In genomic region chr7:102451371-102452054, GRCh38 we compare ENCODE assay signal across 1 cellular context.
TF ChIP-seq lines count a peak whose summit lies in the region.

No MANE protein-coding gene starts in this region.

TF ChIP-seq in HepG2, 621 proteins besides CTCF, POLR2A, EP300 and RAD21 (continued from another document and continues in another):
- TF ChIP-seq ZNF556 (CRISPR knock-in tag; IDR thresholded peaks at IDR 0.05; ENCODE audit: borderline replicate concordance) (0 out of 2 replicates have a peak, but pooled peaks have one; percentile 11), ZMYM4 (CRISPR knock-in tag; IDR thresholded peaks at IDR 0.05) (0 out of 2 replicates have a peak, but pooled peaks have one; percentile 19), TAF1 (CRISPR knock-in tag; IDR thresholded peaks at IDR 0.05) (peak; percentile 43; the same call in 1 of the 2 replicates), HMGXB4 (CRISPR knock-in tag; IDR thresholded peaks at IDR 0.05; ENCODE audit: borderline replicate concordance in 1 of 2, low read depth in 1 of 2) (peak; percentile 21 to 33; a peak in 2 of 4 replicates), ZNF225 (CRISPR knock-in tag; IDR thresholded peaks at IDR 0.05) (no peak), PITX1 (CRISPR knock-in tag; IDR thresholded peaks at IDR 0.05) (no peak), MZF1 (CRISPR knock-in tag; IDR thresholded peaks at IDR 0.05; ENCODE audit: borderline replicate concordance) (0 out of 2 replicates have a peak, but pooled peaks have one; percentile 62), NR2C2 (CRISPR knock-in tag; IDR thresholded peaks at IDR 0.05; ENCODE audit: borderline replicate concordance) (no peak), SAP130 (CRISPR knock-in tag; IDR thresholded peaks at IDR 0.05; ENCODE audit: low read depth) (peak; percentile 76), EED (CRISPR knock-in tag; IDR thresholded peaks at IDR 0.05) (0 out of 2 replicates have a peak, but pooled peaks have one; percentile 31), ZSCAN30 (CRISPR knock-in tag; IDR thresholded peaks at IDR 0.05) (no peak), ATF2 (CRISPR knock-in tag; IDR thresholded peaks at IDR 0.05) (0 out of 2 replicates have a peak, but pooled peaks have one; percentile 16), ISX (CRISPR knock-in tag; conservative IDR thresholded peaks at IDR 0.05) (no peak), ZBTB7A (CRISPR knock-in tag; IDR thresholded peaks at IDR 0.05) (0 out of 2 replicates have a peak, but pooled peaks have one; percentile 40), TSC22D2 (CRISPR knock-in tag; IDR thresholded peaks at IDR 0.05; ENCODE audit: borderline replicate concordance) (peak; percentile 61; the same call in 1 of the 2 replicates), ZNF292 (CRISPR knock-in tag; IDR thresholded peaks at IDR 0.05; ENCODE audit: borderline replicate concordance, low read depth) (0 out of 2 replicates have a peak, but pooled peaks have one; percentile 29), TBX3 (IDR thresholded peaks at IDR 0.05; ENCODE audit: borderline replicate concordance) (no peak), AHDC1 (CRISPR knock-in tag; IDR thresholded peaks at IDR 0.05; ENCODE audit: borderline replicate concordance) (no peak), HNF4A (CRISPR knock-in tag; IDR thresholded peaks at IDR 0.05) (peak; percentile 13; the same call in 1 of the 2 replicates), NCOA2 (CRISPR knock-in tag; IDR thresholded peaks at IDR 0.05) (no peak), KLF16 (CRISPR knock-in tag; IDR thresholded peaks at IDR 0.05) (peak in 1 of 2 experiments; percentile 44; a peak in 1 of 4 replicates), ZNF24 (IDR thresholded peaks at IDR 0.05) (no peak), HNRNPLL (IDR thresholded peaks at IDR 0.05; ENCODE audit: low read depth, low read length, poor library complexity, severe bottlenecking) (no peak)
- TF ChIP-seq, protein P1, sequence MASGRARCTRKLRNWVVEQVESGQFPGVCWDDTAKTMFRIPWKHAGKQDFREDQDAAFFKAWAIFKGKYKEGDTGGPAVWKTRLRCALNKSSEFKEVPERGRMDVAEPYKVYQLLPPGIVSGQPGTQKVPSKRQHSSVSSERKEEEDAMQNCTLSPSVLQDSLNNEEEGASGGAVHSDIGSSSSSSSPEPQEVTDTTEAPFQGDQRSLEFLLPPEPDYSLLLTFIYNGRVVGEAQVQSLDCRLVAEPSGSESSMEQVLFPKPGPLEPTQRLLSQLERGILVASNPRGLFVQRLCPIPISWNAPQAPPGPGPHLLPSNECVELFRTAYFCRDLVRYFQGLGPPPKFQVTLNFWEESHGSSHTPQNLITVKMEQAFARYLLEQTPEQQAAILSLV (CRISPR knock-in tag; IDR thresholded peaks at IDR 0.05; ENCODE audit: borderline replicate concordance), result peak; percentile 27; the same call in 1 of the 2 replicates
- TF ChIP-seq, protein P2, sequence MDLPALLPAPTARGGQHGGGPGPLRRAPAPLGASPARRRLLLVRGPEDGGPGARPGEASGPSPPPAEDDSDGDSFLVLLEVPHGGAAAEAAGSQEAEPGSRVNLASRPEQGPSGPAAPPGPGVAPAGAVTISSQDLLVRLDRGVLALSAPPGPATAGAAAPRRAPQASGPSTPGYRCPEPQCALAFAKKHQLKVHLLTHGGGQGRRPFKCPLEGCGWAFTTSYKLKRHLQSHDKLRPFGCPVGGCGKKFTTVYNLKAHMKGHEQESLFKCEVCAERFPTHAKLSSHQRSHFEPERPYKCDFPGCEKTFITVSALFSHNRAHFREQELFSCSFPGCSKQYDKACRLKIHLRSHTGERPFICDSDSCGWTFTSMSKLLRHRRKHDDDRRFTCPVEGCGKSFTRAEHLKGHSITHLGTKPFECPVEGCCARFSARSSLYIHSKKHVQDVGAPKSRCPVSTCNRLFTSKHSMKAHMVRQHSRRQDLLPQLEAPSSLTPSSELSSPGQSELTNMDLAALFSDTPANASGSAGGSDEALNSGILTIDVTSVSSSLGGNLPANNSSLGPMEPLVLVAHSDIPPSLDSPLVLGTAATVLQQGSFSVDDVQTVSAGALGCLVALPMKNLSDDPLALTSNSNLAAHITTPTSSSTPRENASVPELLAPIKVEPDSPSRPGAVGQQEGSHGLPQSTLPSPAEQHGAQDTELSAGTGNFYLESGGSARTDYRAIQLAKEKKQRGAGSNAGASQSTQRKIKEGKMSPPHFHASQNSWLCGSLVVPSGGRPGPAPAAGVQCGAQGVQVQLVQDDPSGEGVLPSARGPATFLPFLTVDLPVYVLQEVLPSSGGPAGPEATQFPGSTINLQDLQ (CRISPR knock-in tag; IDR thresholded peaks at IDR 0.05), result no peak
- TF ChIP-seq, protein P3, sequence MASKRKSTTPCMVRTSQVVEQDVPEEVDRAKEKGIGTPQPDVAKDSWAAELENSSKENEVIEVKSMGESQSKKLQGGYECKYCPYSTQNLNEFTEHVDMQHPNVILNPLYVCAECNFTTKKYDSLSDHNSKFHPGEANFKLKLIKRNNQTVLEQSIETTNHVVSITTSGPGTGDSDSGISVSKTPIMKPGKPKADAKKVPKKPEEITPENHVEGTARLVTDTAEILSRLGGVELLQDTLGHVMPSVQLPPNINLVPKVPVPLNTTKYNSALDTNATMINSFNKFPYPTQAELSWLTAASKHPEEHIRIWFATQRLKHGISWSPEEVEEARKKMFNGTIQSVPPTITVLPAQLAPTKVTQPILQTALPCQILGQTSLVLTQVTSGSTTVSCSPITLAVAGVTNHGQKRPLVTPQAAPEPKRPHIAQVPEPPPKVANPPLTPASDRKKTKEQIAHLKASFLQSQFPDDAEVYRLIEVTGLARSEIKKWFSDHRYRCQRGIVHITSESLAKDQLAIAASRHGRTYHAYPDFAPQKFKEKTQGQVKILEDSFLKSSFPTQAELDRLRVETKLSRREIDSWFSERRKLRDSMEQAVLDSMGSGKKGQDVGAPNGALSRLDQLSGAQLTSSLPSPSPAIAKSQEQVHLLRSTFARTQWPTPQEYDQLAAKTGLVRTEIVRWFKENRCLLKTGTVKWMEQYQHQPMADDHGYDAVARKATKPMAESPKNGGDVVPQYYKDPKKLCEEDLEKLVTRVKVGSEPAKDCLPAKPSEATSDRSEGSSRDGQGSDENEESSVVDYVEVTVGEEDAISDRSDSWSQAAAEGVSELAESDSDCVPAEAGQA (IDR thresholded peaks at IDR 0.05; ENCODE audit: low read depth), result peak; percentile 32; the same call in 1 of the 2 replicates
- TF ChIP-seq, protein P3 (CRISPR knock-in tag; IDR thresholded peaks at IDR 0.05; ENCODE audit: borderline replicate concordance), result no peak
- TF ChIP-seq, protein P4, sequence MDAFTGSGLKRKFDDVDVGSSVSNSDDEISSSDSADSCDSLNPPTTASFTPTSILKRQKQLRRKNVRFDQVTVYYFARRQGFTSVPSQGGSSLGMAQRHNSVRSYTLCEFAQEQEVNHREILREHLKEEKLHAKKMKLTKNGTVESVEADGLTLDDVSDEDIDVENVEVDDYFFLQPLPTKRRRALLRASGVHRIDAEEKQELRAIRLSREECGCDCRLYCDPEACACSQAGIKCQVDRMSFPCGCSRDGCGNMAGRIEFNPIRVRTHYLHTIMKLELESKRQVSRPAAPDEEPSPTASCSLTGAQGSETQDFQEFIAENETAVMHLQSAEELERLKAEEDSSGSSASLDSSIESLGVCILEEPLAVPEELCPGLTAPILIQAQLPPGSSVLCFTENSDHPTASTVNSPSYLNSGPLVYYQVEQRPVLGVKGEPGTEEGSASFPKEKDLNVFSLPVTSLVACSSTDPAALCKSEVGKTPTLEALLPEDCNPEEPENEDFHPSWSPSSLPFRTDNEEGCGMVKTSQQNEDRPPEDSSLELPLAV (CRISPR knock-in tag; conservative IDR thresholded peaks at IDR 0.05; ENCODE audit: low read depth), result no peak
- TF ChIP-seq, protein P5, sequence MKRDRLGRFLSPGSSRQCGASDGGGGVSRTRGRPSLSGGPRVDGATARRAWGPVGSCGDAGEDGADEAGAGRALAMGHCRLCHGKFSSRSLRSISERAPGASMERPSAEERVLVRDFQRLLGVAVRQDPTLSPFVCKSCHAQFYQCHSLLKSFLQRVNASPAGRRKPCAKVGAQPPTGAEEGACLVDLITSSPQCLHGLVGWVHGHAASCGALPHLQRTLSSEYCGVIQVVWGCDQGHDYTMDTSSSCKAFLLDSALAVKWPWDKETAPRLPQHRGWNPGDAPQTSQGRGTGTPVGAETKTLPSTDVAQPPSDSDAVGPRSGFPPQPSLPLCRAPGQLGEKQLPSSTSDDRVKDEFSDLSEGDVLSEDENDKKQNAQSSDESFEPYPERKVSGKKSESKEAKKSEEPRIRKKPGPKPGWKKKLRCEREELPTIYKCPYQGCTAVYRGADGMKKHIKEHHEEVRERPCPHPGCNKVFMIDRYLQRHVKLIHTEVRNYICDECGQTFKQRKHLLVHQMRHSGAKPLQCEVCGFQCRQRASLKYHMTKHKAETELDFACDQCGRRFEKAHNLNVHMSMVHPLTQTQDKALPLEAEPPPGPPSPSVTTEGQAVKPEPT (CRISPR knock-in tag; IDR thresholded peaks at IDR 0.05; ENCODE audit: low read depth), result no peak
